9 cellular contexts compared by ENCODE assay signal in genomic region chr22:49975543-49976389, GRCh38. TPM values are rescaled to one million over a fixed set of nuclear protein-coding genes. Genes with fewer than 3 reads are reported as not detected.
DNase-seq lines count a peak whose midpoint lies in the region; ATAC-seq, FAIRE-seq and TF ChIP-seq lines count a peak whose summit lies in the region.
"Had no signal": no experiment of that assay in that cellular context is flagged by ENCODE, and none has a peak within 500 bp of the region (broad histone marks: within the 10 kb centered on the region; RNA-seq: fewer than 3 reads in every experiment).

No MANE protein-coding gene starts in this region.

- no peak for FAIRE-seq in D721Med (lab: Jason Lieb, UNC)

- TF ChIP-seq CTCF in D721Med (IDR thresholded peaks at IDR 0.05; ENCODE audit: insufficient read depth, missing control alignments) = no peak

- intact Hi-C loops in Right ventricle myocardium superior (cut with DNase I) = no loop called here

- DNase-seq in activated CD4-positive, alpha-beta T cell treated with anti-CD3 and anti-CD28 coated beads, Interleukin-2, amount 50 U/mL, for 48 hours = peak; percentile 70 to 76
- DNase-seq in Right ventricle myocardium superior (peak; percentile 40), kidney tubule cell (ENCODE audit: low spot score) (no peak), dedifferentiated amniotic fluid mesenchymal stem cell (ENCODE audit: extremely low spot score) (no peak), D721Med (ENCODE audit: insufficient read length, low spot score) (no peak), NCI-H2081 (lab: John Stamatoyannopoulos, UW) (no peak)
- DNase-seq in stimulated activated CD8-positive, alpha-beta memory T cell treated with anti-CD3 and anti-CD28 coated beads, Interleukin-15, amount 100 ng/mL, for 48 hours (ENCODE audit: low read depth in 2 of 2) = peak; percentile 57 to 68

- ATAC-seq in GM21360 (IDR thresholded peaks at IDR 0.05; ENCODE audit: unreplicated experiment) = peak; percentile 21
- no peak for ATAC-seq in Right ventricle myocardium superior (ENCODE audit: poor library complexity)

RNA-seq across cellular contexts. Expression of gene PIM3, which starts 15.2 kb away (rescaled TPM):
- 61.5 TPM for total RNA-seq in Right ventricle myocardium superior

RNA-seq across cellular contexts. Expression of gene IL17REL, which starts 36.8 kb away (rescaled TPM):
- not detected for total RNA-seq in Right ventricle myocardium superior
- total RNA-seq: kidney epithelial cell had no signal

RNA-seq across cellular contexts. Expression of gene CRELD2, which starts 57.3 kb away (rescaled TPM):
- 22.1 TPM for total RNA-seq in Right ventricle myocardium superior

RNA-seq across cellular contexts. Expression of gene ALG12, which starts 57.5 kb away (rescaled TPM):
- 13.8 TPM for total RNA-seq in Right ventricle myocardium superior

Comparison
In these comparisons a context has a peak if more than half of its experiments do, and no peak if none do; other contexts are left out.
1. DNase-seq: peak in activated CD4-positive, alpha-beta T cell treated with anti-CD3 and anti-CD28 coated beads, Interleukin-2, amount 50 U/mL, for 48 hours (2 of 2), Right ventricle myocardium superior (single experiment) and stimulated activated CD8-positive, alpha-beta memory T cell treated with anti-CD3 and anti-CD28 coated beads, Interleukin-15, amount 100 ng/mL, for 48 hours (2 of 2); none in kidney tubule cell (single experiment), dedifferentiated amniotic fluid mesenchymal stem cell (single experiment), D721Med (single experiment) and NCI-H2081 (0 of 2).